ENCODE assay signal across 26 cellular contexts in genomic region chr17:76812248-76812647, GRCh38. TPM values are rescaled to one million over a fixed set of nuclear protein-coding genes. Genes with fewer than 3 reads are reported as not detected.
"Had no signal": no experiment of that assay in that cellular context is flagged by ENCODE, and none has a peak within 500 bp of the region (broad histone marks: within the 10 kb centered on the region; RNA-seq: fewer than 3 reads in every experiment).

No MANE protein-coding gene starts in this region.

- H3K4me3 ChIP-seq: body of pancreas, cardiac muscle cell, coronary artery, dorsolateral prefrontal cortex, lower lobe of right lung, neural progenitor cell, psoas muscle, tibial nerve had no signal

- H3K4me2 ChIP-seq: neural progenitor cell had no signal

- H3K27ac ChIP-seq: body of pancreas, cardiac muscle cell, coronary artery, dorsolateral prefrontal cortex, lower lobe of right lung, neural progenitor cell, parathyroid adenoma, psoas muscle, tibial nerve had no signal

- H3K36me3 ChIP-seq: cardiac muscle cell, lower lobe of right lung, neural progenitor cell had no signal

- H3K9me3 ChIP-seq: body of pancreas, lower lobe of right lung, psoas muscle, tibial nerve had no signal

- ATAC-seq: activated CD4-positive, alpha-beta T cell treated with anti-CD3 and anti-CD28 coated beads for 36 hours; body of pancreas; esophagus mucosa; left lobe of liver; lower lobe of right lung; natural killer cell; psoas muscle had no signal

- H3K9ac ChIP-seq: neural progenitor cell, parathyroid adenoma had no signal

- DNase-seq: activated CD4-positive, alpha-beta T cell treated with anti-CD3 and anti-CD28 coated beads for 36 hours; activated CD4-positive, alpha-beta T cell treated with anti-CD3 and anti-CD28 coated beads, Interleukin-2, amount 50 U/mL, for 4 hours; activated CD4-positive, CD25-positive, alpha-beta regulatory T cell; activated CD8-positive, alpha-beta memory T cell treated with anti-CD3 and anti-CD28 coated beads for 24 hours; activated effector memory CD4-positive, alpha-beta T cell treated with Interleukin-2 at 50 U/mL for 16 hours; activated naive CD4-positive, alpha-beta T cell treated with Interleukin-2 at 50 U/mL for 16 hours; aorta; body of pancreas; cerebellar nuclear complex; dorsolateral prefrontal cortex; effector memory CD4-positive, alpha-beta T cell; kidney glomerular epithelial cell; lower lobe of right lung; mesenchymal stem cell; natural killer cell; occipital lobe; psoas muscle; stimulated activated CD4-positive, alpha-beta T cell treated with anti-CD3 and anti-CD28 coated beads, Interleukin-15, amount 100 ng/mL, for 24 hours; stimulated activated naive CD4-positive, alpha-beta T cell treated with Interleukin-2 at 50 U/mL for 16 hours had no signal

- H3K27me3 ChIP-seq: body of pancreas, cardiac muscle cell, dorsolateral prefrontal cortex, neural progenitor cell, tibial nerve had no signal

- H2AFZ ChIP-seq: neural progenitor cell, parathyroid adenoma had no signal

- H3K4me1 ChIP-seq: body of pancreas, lower lobe of right lung, parathyroid adenoma, psoas muscle, tibial nerve had no signal

RNA-seq across cellular contexts. Expression of gene MGAT5B, which starts 56.0 kb away (rescaled TPM):
- total RNA-seq: activated CD4-positive, alpha-beta T cell treated with anti-CD3 and anti-CD28 coated beads for 36 hours; left lobe of liver; natural killer cell had no signal
- polyA plus RNA-seq: aorta had no signal
